ENCODE assay signal across 11 cellular contexts in the genomic region with DNA sequence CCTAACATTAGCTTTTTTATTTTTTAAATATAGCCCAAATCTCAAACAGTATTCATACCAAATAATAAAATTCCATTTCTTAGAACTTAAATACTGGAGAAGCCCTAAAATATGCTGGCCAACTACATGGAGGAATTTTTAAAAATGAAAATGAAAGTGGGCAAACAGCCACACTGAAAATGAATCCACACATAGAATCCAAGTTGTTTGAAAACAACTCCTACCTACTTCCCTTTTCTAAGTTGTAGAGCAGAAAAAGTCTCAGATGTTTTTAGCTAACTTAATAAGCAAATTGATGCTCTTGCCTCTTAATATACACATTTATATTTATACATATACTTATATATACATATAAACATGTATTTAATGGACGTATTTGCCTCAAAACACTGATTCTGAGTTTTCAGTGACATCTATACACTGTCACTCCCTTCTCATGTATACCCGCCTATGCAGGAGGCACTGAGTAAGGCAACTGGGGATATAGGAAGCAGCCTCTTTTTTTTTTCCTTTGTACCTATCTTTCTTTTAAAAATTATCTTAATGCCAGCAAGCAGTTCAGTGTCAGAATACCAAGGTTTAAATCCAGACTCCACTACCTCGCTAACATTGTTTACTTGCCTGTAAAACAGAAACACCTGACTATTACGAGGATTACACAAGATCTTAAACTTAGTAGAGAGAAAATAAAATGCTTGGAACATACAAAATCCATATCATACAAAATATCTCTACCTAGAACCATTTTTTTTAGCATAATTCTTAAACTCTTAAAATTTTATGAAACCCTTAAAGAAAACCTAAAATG. TPM values are rescaled to one million over a fixed set of nuclear protein-coding genes. Genes with fewer than 3 reads are reported as not detected.
DNase-seq lines count a peak whose midpoint lies in the region; TF ChIP-seq lines count a peak whose summit lies in the region.
"Had no signal": no experiment of that assay in that cellular context is flagged by ENCODE, and none has a peak within 500 bp of the region (broad histone marks: within the 10 kb centered on the region; RNA-seq: fewer than 3 reads in every experiment).

No MANE protein-coding gene starts in this region.

- H3K9ac ChIP-seq in endodermal cell (ENCODE audit: extremely low read depth, low read length, poor library complexity, severe bottlenecking) (no peak overlapping the region), rectal smooth muscle tissue (ENCODE audit: low read length) (no peak overlapping the region)

- H3K4me1 Mint-ChIP-seq in endodermal cell (peaks cover 52% of the 10 kb centered on the region), progenitor cell of endocrine pancreas (ENCODE audit: low read depth) (peaks cover 26% of the 10 kb centered on the region)

- no peaks in the 10 kb centered on the region for H3K27me3 Mint-ChIP-seq in endodermal cell (ENCODE audit: insufficient read depth)
- no peaks in the 10 kb centered on the region for H3K27me3 Mint-ChIP-seq in progenitor cell of endocrine pancreas
- H3K27me3 Mint-ChIP-seq: stimulated activated naive CD8-positive, alpha-beta T cell treated with anti-CD3 and anti-CD28 coated beads, Interleukin-15, amount 100 ng/mL, for 72 hours had no signal

- 98% methylated on average over 4 of the region's 4 CpGs; no CpG with 5 or more reads in 1 of the 2 experiments for WGBS in endodermal cell (ENCODE audit: insufficient coverage in 1 of 2, insufficient read length in 1 of 2), 2 experiments

- H3K27ac ChIP-seq in endodermal cell (ENCODE audit: low read depth, low read length), result no peak overlapping the region
- H3K27ac ChIP-seq in rectal smooth muscle tissue (ENCODE audit: low read depth, low read length), result peak overlapping the region; percentile 37
- H3K27ac ChIP-seq: epithelial cell of prostate, RWPE1 had no signal

- peaks cover 28% of the 10 kb centered on the region for H3K9me3 ChIP-seq in endodermal cell (ENCODE audit: control insufficient read depth, low read length)

- no peak overlapping the region for H3K4me3 Mint-ChIP-seq in endodermal cell
- H3K4me3 Mint-ChIP-seq in progenitor cell of endocrine pancreas (ENCODE audit: low read depth), result no peak overlapping the region

- POLR2A ChIA-PET in GM10248 (lab: Yijun Ruan, JAX), result no interaction called here

- H3K36me3 ChIP-seq in endodermal cell (ENCODE audit: control insufficient read depth, insufficient read depth, low read length) (peaks cover 14% of the 10 kb centered on the region), rectal smooth muscle tissue (ENCODE audit: control insufficient read depth, insufficient read depth, low read length) (no peaks in the 10 kb centered on the region)

- CTCF ChIA-PET in GM10248 (lab: Yijun Ruan, JAX), result interaction anchor here (1.3 kb wide), 1 partner anchor 45 kb away, joined by 3 read pairs; no protein-coding TSS in a partner anchor

- H3K36me3 Mint-ChIP-seq in endodermal cell (ENCODE audit: low read depth), result peaks cover 19% of the 10 kb centered on the region
- H3K36me3 Mint-ChIP-seq in progenitor cell of endocrine pancreas (ENCODE audit: insufficient read depth), result peaks cover 20% of the 10 kb centered on the region

- no peak for TF ChIP-seq CTCF in GM10248 (IDR thresholded peaks at IDR 0.05; ENCODE audit: control extremely low read depth, extremely low read depth, low read depth, missing control alignments)
- TF ChIP-seq CTCF in LNCaP clone FGC (IDR thresholded peaks at IDR 0.05; ENCODE audit: control insufficient read depth, extremely low read depth, insufficient read depth), result no peak
- TF ChIP-seq CTCF in endodermal cell (conservative IDR thresholded peaks at IDR 0.05), result no peak
- TF ChIP-seq CTCF in progenitor cell of endocrine pancreas (IDR thresholded peaks at IDR 0.05; ENCODE audit: unreplicated experiment), result no peak

- peak overlapping the region; percentile 40 for H3K27ac Mint-ChIP-seq in endodermal cell
- H3K27ac Mint-ChIP-seq in progenitor cell of endocrine pancreas, result no peak overlapping the region

- H3K9me3 Mint-ChIP-seq in endodermal cell (peaks cover 16% of the 10 kb centered on the region), progenitor cell of endocrine pancreas (ENCODE audit: low read depth) (peaks cover 15% of the 10 kb centered on the region)

- DNase-seq in GM10248 (ENCODE audit: extremely low spot score), result peak; percentile 20
- no peak for DNase-seq in LNCaP clone FGC (ENCODE audit: low read depth)
- DNase-seq in endodermal cell, result no peak
- no peak for DNase-seq in NCI-H226
- DNase-seq in HK-2 (ENCODE audit: unreplicated experiment), result no peak
- DNase-seq in progenitor cell of endocrine pancreas (ENCODE audit: low spot score, unreplicated experiment), result no peak
- DNase-seq in stimulated activated CD4-positive, alpha-beta T cell treated with anti-CD3 and anti-CD28 coated beads, Interleukin-15, amount 100 ng/mL, for 24 hours, result no peak
- DNase-seq: stimulated activated naive CD8-positive, alpha-beta T cell treated with anti-CD3 and anti-CD28 coated beads, Interleukin-15, amount 100 ng/mL, for 72 hours had no signal

- peaks cover 12% of the 10 kb centered on the region for H3K4me1 ChIP-seq in endodermal cell (ENCODE audit: control insufficient read depth, insufficient read depth, low read length)
- peaks cover 9% of the 10 kb centered on the region for H3K4me1 ChIP-seq in rectal smooth muscle tissue (ENCODE audit: control insufficient read depth, insufficient read depth, low read length)

- H3K27me3 ChIP-seq in endodermal cell (ENCODE audit: control insufficient read depth, insufficient read depth, low read length, poor library complexity, severe bottlenecking), result no peaks in the 10 kb centered on the region
- H3K27me3 ChIP-seq in rectal smooth muscle tissue (ENCODE audit: control insufficient read depth, insufficient read depth, low read length), result no peaks in the 10 kb centered on the region

- peak overlapping the region; percentile 43 for H3K4me3 ChIP-seq in LNCaP clone FGC (ENCODE audit: low read depth, low read length)
- no peak overlapping the region for H3K4me3 ChIP-seq in endodermal cell (ENCODE audit: low read length)
- H3K4me3 ChIP-seq in rectal smooth muscle tissue (ENCODE audit: low read length), result no peak overlapping the region

RNA-seq across cellular contexts. Expression of gene DICER1, which starts 13.3 kb away (rescaled TPM):
- 10 to 100 TPM; 66.1 to 69.2 TPM for total RNA-seq in endodermal cell
- 53.6 TPM for polyA plus RNA-seq in endodermal cell (2013, experiment 1 of 2)
- 53.5 TPM for polyA plus RNA-seq in endodermal cell (2013, experiment 2 of 2)
- 118 and 127 TPM in 2 replicates for total RNA-seq in progenitor cell of endocrine pancreas
